ENCODE assay signal across 14 cellular contexts in genomic region chr3:127716334-127716733, GRCh38.
"Had no signal": no experiment of that assay in that cellular context is flagged by ENCODE, and none has a peak within 500 bp of the region (broad histone marks: within the 10 kb centered on the region; RNA-seq: fewer than 3 reads in every experiment).

No MANE protein-coding gene starts in this region.

- H3K9me3 ChIP-seq: colonic mucosa, testis had no signal

- ATAC-seq: activated CD4-positive, alpha-beta T cell treated with anti-CD3 and anti-CD28 coated beads for 36 hours; foreskin keratinocyte; natural killer cell treated with Interleukin-12 subunit alpha and Interleukin-12 subunit beta and Interleukin-15 and Interleukin-18, amount 100 ng/mL, for 72 hours; stimulated activated naive CD8-positive, alpha-beta T cell treated with anti-CD3 and anti-CD28 coated beads, Interleukin-15, amount 100 ng/mL, for 72 hours; WTC11 had no signal

- DNase-seq: activated CD4-positive, alpha-beta memory T cell treated with anti-CD3 and anti-CD28 coated beads for 36 hours; activated CD4-positive, alpha-beta T cell treated with anti-CD3 and anti-CD28 coated beads for 36 hours; activated naive CD4-positive, alpha-beta T cell treated with Interleukin-2 at 50 U/mL for 16 hours; colonic mucosa; endodermal cell; foreskin keratinocyte; mesenchymal stem cell; small intestine; stimulated activated CD4-positive, alpha-beta T cell treated with anti-CD3 and anti-CD28 coated beads, Interleukin-4, amount 100 ng/mL, for 1 hour; stimulated activated naive CD8-positive, alpha-beta T cell treated with anti-CD3 and anti-CD28 coated beads, Interleukin-15, amount 100 ng/mL, for 72 hours; testis had no signal

- H3K36me3 ChIP-seq: colonic mucosa had no signal

- H3K27me3 ChIP-seq: colonic mucosa, foreskin keratinocyte, testis had no signal

- H3K4me1 ChIP-seq: colonic mucosa, foreskin keratinocyte had no signal

- H3K27ac ChIP-seq: colonic mucosa, epithelial cell of prostate, foreskin keratinocyte, testis had no signal

- H3K4me3 ChIP-seq: colonic mucosa, testis had no signal
